ENCODE assay signal across 32 cellular contexts in genomic region chr10:92562424-92562823, GRCh38. TPM values are rescaled to one million over a fixed set of nuclear protein-coding genes. Genes with fewer than 3 reads are reported as not detected.
"Had no signal": no experiment of that assay in that cellular context is flagged by ENCODE, and none has a peak within 500 bp of the region (broad histone marks: within the 10 kb centered on the region; RNA-seq: fewer than 3 reads in every experiment).

No MANE protein-coding gene starts in this region.

- H3K4me3 ChIP-seq: ascending aorta, MG63 had no signal

- H3K27me3 ChIP-seq: ascending aorta, MG63 had no signal

- H3K27ac Mint-ChIP-seq: activated CD4-positive, alpha-beta T cell treated with anti-CD3 and anti-CD28 coated beads, Interleukin-2, amount 10 ng/mL, durations not matched to agents 24 days and 14 days; activated naive CD4-positive, alpha-beta T cell treated with anti-CD3 and anti-CD28 coated beads, Interleukin-2, amount 50 U/mL, for 24 hours; activated naive CD8-positive, alpha-beta T cell treated with anti-CD3 and anti-CD28 coated beads, Interleukin-2, amount 10 ng/mL, durations not matched to agents 7 days and 5 days; activated T-helper 2 cell treated with anti-CD3 and anti-CD28 coated beads, Interferon-gamma antibody, Interleukin-2, Interleukin-4, amounts not matched to agents 10 μg/mL and 5 μg/mL and 100 μg/mL, durations not matched to agents 14 hours and 24 hours and 36 hours had no signal

- DNase-seq: activated CD4-positive, alpha-beta T cell treated with anti-CD3 and anti-CD28 coated beads, Interleukin-2, amount 10 ng/mL, durations not matched to agents 24 days and 14 days; activated CD4-positive, alpha-beta T cell treated with anti-CD3 and anti-CD28 coated beads, Interleukin-2, amount 50 U/mL, for 4 hours; activated CD4-positive, CD25-positive, alpha-beta regulatory T cell; activated CD8-positive, alpha-beta memory T cell treated with anti-CD3 and anti-CD28 coated beads, Interleukin-2, amount 50 U/mL, for 4 hours; activated gamma-delta T cell; activated naive CD4-positive, alpha-beta T cell treated with Interleukin-2 at 50 U/mL for 16 hours; activated naive CD8-positive, alpha-beta T cell treated with anti-CD3 and anti-CD28 coated beads, Interleukin-2, amount 10 ng/mL, durations not matched to agents 7 days and 5 days; activated T-cell treated with anti-CD3 and anti-CD28 coated beads, Interleukin-2, amount 50 U/mL, for 48 hours; amygdala; cerebellar nuclear complex; Kasumi-1; KBM-7; MG63; MV-4-11; NCI-H1092; NCI-H1436 treated with DMSO at 0.1 percent for 48 hours; NCI-H1694 treated with DMSO at 0.1 percent for 48 hours; NCI-H2029; NCI-H2171; NCI-H510A; NCI-H526; NCI-H748 treated with DMSO at 0.1 percent for 48 hours; NK-92 treated with Interleukin-12 subunit alpha and Interleukin-12 subunit beta, amount 100 ng/mL, for 24 hours; Right ventricle myocardium superior; SW 1271; T-helper 1 cell; T-helper 2 cell; T-helper 9 cell had no signal

- H3K4me3 Mint-ChIP-seq: activated CD4-positive, alpha-beta T cell treated with anti-CD3 and anti-CD28 coated beads, Interleukin-2, amount 10 ng/mL, durations not matched to agents 24 days and 14 days; activated naive CD4-positive, alpha-beta T cell treated with anti-CD3 and anti-CD28 coated beads, Interleukin-2, amount 50 U/mL, for 24 hours; activated naive CD8-positive, alpha-beta T cell treated with anti-CD3 and anti-CD28 coated beads, Interleukin-2, amount 10 ng/mL, durations not matched to agents 7 days and 5 days had no signal

- H3K4me1 ChIP-seq: ascending aorta had no signal

- H3K27me3 Mint-ChIP-seq: activated CD4-positive, alpha-beta T cell treated with anti-CD3 and anti-CD28 coated beads, Interleukin-2, amount 10 ng/mL, durations not matched to agents 24 days and 14 days; activated naive CD4-positive, alpha-beta T cell treated with anti-CD3 and anti-CD28 coated beads, Interleukin-2, amount 50 U/mL, for 24 hours; activated naive CD8-positive, alpha-beta T cell treated with anti-CD3 and anti-CD28 coated beads, Interleukin-2, amount 10 ng/mL, durations not matched to agents 7 days and 5 days had no signal

- H3K9me3 ChIP-seq: ascending aorta, MG63 had no signal

- H3K27ac ChIP-seq: ascending aorta, VCaP had no signal

RNA-seq across cellular contexts. Expression of gene KIF11, which starts 30.5 kb away (rescaled TPM):
- total RNA-seq: ascending aorta had no signal
